1 cellular context compared by ENCODE assay signal in the genomic region with DNA sequence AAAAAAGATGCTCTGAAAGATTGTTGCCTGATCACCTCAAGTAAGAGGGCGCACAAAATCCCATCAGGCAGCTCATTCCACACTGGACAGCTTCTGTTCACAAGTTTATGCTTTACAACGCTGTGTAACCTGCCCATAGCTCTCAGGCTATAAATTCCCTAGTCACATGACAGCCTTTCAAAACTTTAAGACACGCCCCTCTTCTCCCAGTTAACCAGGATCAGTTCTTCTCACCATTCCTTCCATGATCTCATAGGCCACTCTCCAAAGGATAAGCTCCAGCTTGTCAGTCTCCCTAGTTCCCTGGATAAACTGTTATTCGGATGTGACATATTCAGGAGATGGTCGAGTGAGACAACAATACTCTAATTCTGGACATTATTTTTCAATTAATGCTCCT.
TF ChIP-seq lines count a peak whose summit lies in the region.

No MANE protein-coding gene starts in this region.

TF ChIP-seq in HepG2, 621 proteins besides CTCF, POLR2A, EP300 and RAD21:
- TF ChIP-seq NCOA1 (CRISPR knock-in tag; IDR thresholded peaks at IDR 0.05), result no peak
- no peak for TF ChIP-seq USF2 (IDR thresholded peaks at IDR 0.05; ENCODE audit: low read depth, low read length)
- peak; percentile 29; the same call in 1 of the 2 replicates for TF ChIP-seq USF2 (CRISPR knock-in tag; IDR thresholded peaks at IDR 0.05; ENCODE audit: borderline replicate concordance)
